In the genomic region with DNA sequence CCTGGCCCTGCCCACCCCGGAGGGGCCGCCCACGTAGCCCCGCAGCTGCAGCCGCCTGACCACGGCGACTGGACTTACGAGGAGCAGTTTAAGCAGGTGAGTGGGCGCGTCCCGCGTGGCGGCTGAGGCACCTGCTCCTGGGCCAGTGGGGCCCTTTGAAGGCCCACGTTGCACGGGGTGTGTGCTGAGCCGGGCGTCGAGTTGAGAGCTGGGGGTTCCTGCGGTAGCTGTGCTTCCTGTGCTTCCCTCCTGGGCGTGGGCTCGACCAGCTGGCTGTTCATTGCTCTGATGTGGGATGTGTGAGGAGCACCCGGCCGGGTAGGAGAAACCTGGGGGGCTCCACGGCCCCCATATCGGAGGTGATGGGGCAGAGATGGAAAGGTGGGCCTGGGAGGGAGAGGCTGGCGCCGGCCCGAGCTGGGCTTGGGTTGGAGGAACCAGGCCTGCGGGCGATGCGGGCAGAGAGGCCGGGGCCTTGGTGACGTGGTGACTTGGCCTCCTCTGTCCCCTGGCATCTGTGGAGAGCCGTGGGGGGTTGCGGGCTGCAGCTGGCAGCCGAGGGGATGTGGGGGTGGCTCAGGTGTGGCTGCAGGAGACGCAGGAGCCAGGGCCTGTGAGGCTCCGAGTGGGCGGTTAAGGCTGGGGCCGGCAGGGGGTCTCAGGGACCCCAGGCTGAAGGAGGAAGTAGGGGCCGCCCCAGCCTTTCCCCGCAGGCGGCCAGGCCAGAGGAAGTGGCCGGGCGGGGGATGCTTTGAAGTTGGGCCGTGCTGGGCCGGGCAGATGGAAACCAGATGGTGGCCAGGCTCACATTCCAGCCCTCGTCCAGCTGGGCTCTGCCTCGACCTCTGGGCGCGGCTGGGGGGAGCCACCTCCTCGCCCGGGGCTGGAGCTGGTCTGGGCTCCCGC, we compare ENCODE assay signal across 8 cellular contexts. TPM values are rescaled to one million over a fixed set of nuclear protein-coding genes. Genes with fewer than 3 reads are reported as not detected.
DNase-seq lines count a peak whose midpoint lies in the region; ATAC-seq, FAIRE-seq and TF ChIP-seq lines count a peak whose summit lies in the region.

No MANE protein-coding gene starts in this region.

- H3K36me3 Mint-ChIP-seq in Caco-2 (ENCODE audit: insufficient read depth, unreplicated experiment): peaks cover 92% of the 10 kb centered on the region

- intact Hi-C loops in Caco-2 (cut with micrococcal nuclease; ENCODE audit: unreplicated experiment) (no loop called here), GM12878 (cut with micrococcal nuclease; ENCODE audit: unreplicated experiment) (no loop called here), stomach (cut with DNase I; ENCODE audit: low total_unique reads) (no loop called here)

- H3K27ac Mint-ChIP-seq in Caco-2 (ENCODE audit: unreplicated experiment): no peak overlapping the region

- no peak for FAIRE-seq in GM12878 (lab: Jason Lieb, UNC)

- TF ChIP-seq CTCF in Caco-2 (IDR thresholded peaks at IDR 0.05; ENCODE audit: insufficient read depth in 1 of 2, low read depth in 1 of 2, low read length in 1 of 2, severe bottlenecking in 1 of 2, unreplicated experiment in 1 of 2): no peak
- no peak for TF ChIP-seq CTCF in GM12878 (IDR thresholded peaks at IDR 0.05 in 2 of 3, conservative IDR thresholded peaks at IDR 0.05 in 1 of 3; ENCODE audit: control insufficient read depth in 2 of 3, extremely low read depth in 1 of 3, insufficient read depth in 1 of 3, low read depth in 3 of 3, low read length in 3 of 3)
- TF ChIP-seq CTCF in stomach (IDR thresholded peaks at IDR 0.05): no peak

- no peaks in the 10 kb centered on the region for H3K27me3 Mint-ChIP-seq in Caco-2 (ENCODE audit: insufficient read depth, unreplicated experiment)

- H3K27ac ChIP-seq in GM12878 (ENCODE audit: control insufficient read depth, insufficient read depth): peak overlapping the region; percentile 47
- H3K27ac ChIP-seq in stomach: peak overlapping the region in 4 of 5 donors; percentile 52 to 85 (median 72)

- H3K36me3 ChIP-seq in Caco-2 (ENCODE audit: control insufficient read depth, insufficient read depth, low read length) (peaks cover 3% of the 10 kb centered on the region), GM12878 (ENCODE audit: control insufficient read depth in 2 of 2, insufficient read depth in 2 of 2, low read length in 1 of 2) (peaks cover 9 to 26% of the 10 kb centered on the region in 2 experiments), stomach (peaks cover 0 to 19% (median 17%) of the 10 kb centered on the region in 4 donors)

- peaks cover 60% of the 10 kb centered on the region for H3K79me2 ChIP-seq in GM12878 (ENCODE audit: control insufficient read depth, insufficient read depth, low read length)

- CTCF ChIA-PET in Caco-2 (lab: Charles Lee): interaction anchor here (0.6 kb wide), 1 partner anchor 39 kb away, joined by 5 read pairs; no protein-coding TSS in a partner anchor
- CTCF ChIA-PET in GM12878 (lab: Yijun Ruan, JAX): interaction anchor here (0.6 to 2.2 kb wide), 6 partner anchors 14 to 69 kb away, joined by 3 to 10 read pairs (median 4); a partner anchor contains a TSS

- ATAC-seq in GM12878 (peak; percentile 74), GM19023 (IDR thresholded peaks at IDR 0.05; ENCODE audit: unreplicated experiment) (no peak)

- no peaks in the 10 kb centered on the region for H4K20me1 ChIP-seq in GM12878 (ENCODE audit: control insufficient read depth, insufficient read depth)

- TF ChIP-seq POLR2A in GM12878 (IDR thresholded peaks at IDR 0.05; ENCODE audit: low read depth, low read length) (peak; percentile 70), stomach (IDR thresholded peaks at IDR 0.05) (no peak)

- H3K27me3 ChIP-seq in Caco-2 (replicated peaks; ENCODE audit: control insufficient read depth, insufficient read depth, low read length) (no peaks in the 10 kb centered on the region), GM12878 (replicated peaks in 1 of 2; ENCODE audit: control insufficient read depth in 2 of 2, insufficient read depth in 2 of 2, low read length in 1 of 2) (no peaks in the 10 kb centered on the region), stomach (peaks cover 0 to 4% (median 0%) of the 10 kb centered on the region in 3 donors)

- no peaks in the 10 kb centered on the region for H3K4me1 Mint-ChIP-seq in Caco-2 (ENCODE audit: low read depth, unreplicated experiment)

- H3K9ac ChIP-seq in GM12878 (ENCODE audit: control insufficient read depth, insufficient read depth, low read length): peak overlapping the region; percentile 67

- RAD21 ChIA-PET in GM12878 (lab: Charles Lee; ENCODE audit: unreplicated experiment): interaction anchor here (0.8 to 2.4 kb wide), 5 partner anchors 10 to 51 kb away, joined by 3 to 10 read pairs (median 7); a partner anchor contains a TSS

- TF ChIP-seq RAD21 in GM12878 (IDR thresholded peaks at IDR 0.05; ENCODE audit: insufficient read depth, low read depth, low read length): no peak

- no TSS peak for BruUV-seq in Caco-2 (replicated peaks; lab: Mats Ljungman, UMichigan)
- no TSS peak for BruUV-seq in GM12878 (replicated peaks; lab: Mats Ljungman, UMichigan)

- peak overlapping the region; percentile 30 for H3K4me3 Mint-ChIP-seq in Caco-2 (ENCODE audit: unreplicated experiment)

- DNase-seq in Caco-2: peak; percentile 51 to 77
- DNase-seq in NCI-H226: peak; percentile 46
- no peak for DNase-seq in GM12878 (ENCODE audit: low read depth, low spot score)
- peak; percentile 71 for DNase-seq in iPS-NIHi11 (ENCODE audit: low spot score)
- DNase-seq in stomach: peak; percentile 71
- DNase-seq in occipital lobe (lab: John Stamatoyannopoulos, UW): no peak
- DNase-seq in NCI-H1092 treated with DMSO at 0.1 percent for 48 hours (lab: John Stamatoyannopoulos, UW): no peak

- no peak overlapping the region for H2AFZ ChIP-seq in GM12878 (ENCODE audit: control insufficient read depth, low read depth, low read length)

- in situ Hi-C loops in GM12878 (cut with MboI): no loop called here

- no peaks in the 10 kb centered on the region for H3K9me3 Mint-ChIP-seq in Caco-2 (ENCODE audit: unreplicated experiment)

- POLR2A ChIA-PET in Caco-2 (lab: Charles Lee) (no interaction called here), GM12878 (lab: Charles Lee) (interaction anchor here (0.5 to 1.6 kb wide), 6 partner anchors 15 to 323 kb away, joined by 3 to 4 read pairs (median 3); no protein-coding TSS in a partner anchor)

- H3K4me1 ChIP-seq in Caco-2 (peaks cover 26% of the 10 kb centered on the region), GM12878 (ENCODE audit: control insufficient read depth, insufficient read depth, low read length) (peaks cover 21% of the 10 kb centered on the region), stomach (peaks cover 34 to 55% (median 44%) of the 10 kb centered on the region in 4 donors)

- peak overlapping the region; percentile 86 for H3K4me2 ChIP-seq in GM12878 (ENCODE audit: control insufficient read depth, insufficient read depth)

- SMC1A ChIA-PET in GM12878 (lab: Charles Lee; ENCODE audit: uncharacterized antibody, unreplicated experiment): interaction anchor here (0.6 to 1.6 kb wide), 5 partner anchors 9 to 546 kb away, joined by 3 to 8 read pairs (median 4); no protein-coding TSS in a partner anchor

- H3K9me3 ChIP-seq in Caco-2 (no peaks in the 10 kb centered on the region), GM12878 (replicated peaks; ENCODE audit: control insufficient read depth, insufficient read depth, low read length) (peaks cover 4% of the 10 kb centered on the region), stomach (no peaks in the 10 kb centered on the region)

- TF ChIP-seq EP300 in GM12878 (IDR thresholded peaks at IDR 0.05; ENCODE audit: borderline replicate concordance in 1 of 2, control insufficient read depth in 1 of 2, low read depth in 2 of 2, low read length in 2 of 2) (no peak), stomach (IDR thresholded peaks at IDR 0.05) (no peak)

- WGBS in GM12878 (ENCODE audit: insufficient coverage, insufficient replicate concordance, low lambda C conversion rate, missing lambda C conversion rate): 7% methylated on average over 53 of the region's 54 CpGs
- WGBS in stomach, 5 donors: 38 to 55% (median 46%) methylated on average over 39 to 54 of the region's 54 CpGs

- H3K4me3 ChIP-seq in Caco-2 (ENCODE audit: low read depth, low read length) (no peak overlapping the region), GM12878 (peak overlapping the region; percentile 65), stomach (peak overlapping the region in 2 of 4 donors; percentile 2 to 28)

RNA-seq across cellular contexts. Expression of a gene that starts 7.1 kb away (rescaled TPM):
- 217 and 239 TPM in 2 replicates for total RNA-seq in Caco-2 (2022)
- 148 and 152 TPM in 2 replicates for total RNA-seq in GM12878 (2013; cell fraction: nucleolus; rRNA removed)
- 30.2 and 34.2 TPM in 2 replicates for total RNA-seq in GM12878 (2014; rRNA removed)
- total RNA-seq in GM12878 (2014; rRNA removed; fragmentation: Illumina TruSeq; extraction: Trizol): 18.3 and 23.6 TPM in 2 replicates
- total RNA-seq in GM12878 (2021): 68.3 and 70.0 TPM in 2 replicates
- 10.8 TPM for polyA plus RNA-seq in GM12878 (2011; ENCODE audit: low read depth)
- 6.5 and 17.1 TPM in 2 replicates for polyA plus RNA-seq in GM12878 (2011; rRNA removed)
- 22.9 and 33.7 TPM in 2 replicates for polyA plus RNA-seq in GM12878 (2011; cell fraction: cytosol; rRNA removed)
- polyA plus RNA-seq in GM12878 (2011; cell fraction: nucleus; rRNA removed): 52.3 and 76.3 TPM in 2 replicates
- 33.7 and 35.9 TPM in 2 replicates for polyA plus RNA-seq in GM12878 (2012)
- 5.7 and 16.3 TPM in 2 replicates for polyA plus RNA-seq in GM12878 (2014; fragmentation: Illumina TruSeq; extraction: Trizol)
- 1 to 10 TPM in 1 of 2 experiments, under 1 TPM in 1; 0.76 to 1.6 TPM for polyA plus RNA-seq in GM12878 (2014; fragmentation: Nextera tagmentation; extraction: Ambion mirVana)
- 37.0 and 45.1 TPM in 2 replicates for polyA plus RNA-seq in GM12878 (2014; rRNA removed)
- 1 to 10 TPM; 8.9 to 9.6 TPM for polyA plus RNA-seq in GM12878 (2016; fragmentation: Nextera tagmentation; extraction: Ambion mirVana)
- 42.1 and 69.0 TPM in 2 replicates for polyA minus RNA-seq in GM12878 (2011; rRNA and poly(A)+ RNA removed)
- polyA minus RNA-seq in GM12878 (2011; cell fraction: cytosol; rRNA and poly(A)+ RNA removed): 48.9 and 50.8 TPM in 2 replicates
- 33.1 and 53.2 TPM in 2 replicates for polyA minus RNA-seq in GM12878 (2011; cell fraction: nucleus; rRNA and poly(A)+ RNA removed)
- total RNA-seq in stomach: 10 to 100 TPM in 2 of 5 donors, 1 to 10 TPM in 2, not detected in 1; 1.8 to 23.5 (median 8.6) TPM
- 1 to 10 TPM; 1.1 to 4.3 (median 2.1) TPM for polyA plus RNA-seq in stomach
- 8.0 TPM for total RNA-seq in occipital lobe

RNA-seq across cellular contexts. Expression of a gene that starts 15.8 kb away (rescaled TPM):
- total RNA-seq in Caco-2 (2022) (13.0 and 16.6 TPM in 2 replicates), GM12878 (2014; rRNA removed) (0.60 and 2.7 TPM in 2 replicates), GM12878 (2014; rRNA removed; fragmentation: Illumina TruSeq; extraction: Trizol) (not detected in 2 replicates), GM12878 (2021) (1.8 TPM in 2 replicates), stomach (not detected), occipital lobe (not detected)
- 16.9 and 18.1 TPM in 2 replicates for total RNA-seq in GM12878 (2013; cell fraction: nucleolus; rRNA removed)
- 0.30 TPM for polyA plus RNA-seq in GM12878 (2011; ENCODE audit: low read depth)
- polyA plus RNA-seq in GM12878 (2011; rRNA removed) (1.6 and 2.8 TPM in 2 replicates), GM12878 (2014; fragmentation: Illumina TruSeq; extraction: Trizol) (not detected in 2 replicates), GM12878 (2014; fragmentation: Nextera tagmentation; extraction: Ambion mirVana) (under 1 TPM in 1 of 2 experiments, not detected in 1; 0.13 TPM), GM12878 (2014; rRNA removed) (0.83 and 2.1 TPM in 2 replicates), GM12878 (2016; fragmentation: Nextera tagmentation; extraction: Ambion mirVana) (1 to 10 TPM in 1 of 2 experiments, under 1 TPM in 1; 0.14 to 1.4 TPM), stomach (not detected)
- polyA plus RNA-seq in GM12878 (2011; cell fraction: cytosol; rRNA removed): 2.7 and 4.7 TPM in 2 replicates
- polyA plus RNA-seq in GM12878 (2011; cell fraction: nucleus; rRNA removed): 19.3 and 20.1 TPM in 2 replicates
- polyA plus RNA-seq in GM12878 (2012): 1.9 and 2.3 TPM in 2 replicates
- polyA minus RNA-seq in GM12878 (2011; rRNA and poly(A)+ RNA removed): 0.29 and 1.3 TPM in 2 replicates
- polyA minus RNA-seq in GM12878 (2011; cell fraction: cytosol; rRNA and poly(A)+ RNA removed): 1.9 and 2.8 TPM in 2 replicates
- 1.7 and 3.2 TPM in 2 replicates for polyA minus RNA-seq in GM12878 (2011; cell fraction: nucleus; rRNA and poly(A)+ RNA removed)

RNA-seq across cellular contexts. Expression of a gene that starts 19.9 kb away (rescaled TPM):
- 57.7 and 60.4 TPM in 2 replicates for total RNA-seq in Caco-2 (2022)
- total RNA-seq in GM12878 (2013; cell fraction: nucleolus; rRNA removed): 17.9 and 20.1 TPM in 2 replicates
- 24.3 and 28.1 TPM in 2 replicates for total RNA-seq in GM12878 (2014; rRNA removed)
- total RNA-seq in GM12878 (2014; rRNA removed; fragmentation: Illumina TruSeq; extraction: Trizol): 18.2 and 19.6 TPM in 2 replicates
- 51.6 and 54.5 TPM in 2 replicates for total RNA-seq in GM12878 (2021)
- polyA plus RNA-seq in GM12878 (2011; ENCODE audit: low read depth): 14.1 TPM
- polyA plus RNA-seq in GM12878 (2011; rRNA removed): 12.1 and 26.1 TPM in 2 replicates
- polyA plus RNA-seq in GM12878 (2011; cell fraction: cytosol; rRNA removed): 43.8 and 54.5 TPM in 2 replicates
- polyA plus RNA-seq in GM12878 (2011; cell fraction: nucleus; rRNA removed): 41.0 and 44.6 TPM in 2 replicates
- polyA plus RNA-seq in GM12878 (2012): 39.6 and 50.1 TPM in 2 replicates
- polyA plus RNA-seq in GM12878 (2014; fragmentation: Illumina TruSeq; extraction: Trizol): 16.4 and 27.2 TPM in 2 replicates
- polyA plus RNA-seq in GM12878 (2014; fragmentation: Nextera tagmentation; extraction: Ambion mirVana): 1 to 10 TPM; 1.3 to 4.2 TPM
- polyA plus RNA-seq in GM12878 (2014; rRNA removed): 65.8 and 78.8 TPM in 2 replicates
- 10 to 100 TPM; 36.0 to 44.0 TPM for polyA plus RNA-seq in GM12878 (2016; fragmentation: Nextera tagmentation; extraction: Ambion mirVana)
- 8.9 and 20.7 TPM in 2 replicates for polyA minus RNA-seq in GM12878 (2011; rRNA and poly(A)+ RNA removed)
- 11.9 and 12.1 TPM in 2 replicates for polyA minus RNA-seq in GM12878 (2011; cell fraction: cytosol; rRNA and poly(A)+ RNA removed)
- polyA minus RNA-seq in GM12878 (2011; cell fraction: nucleus; rRNA and poly(A)+ RNA removed): 4.8 and 6.7 TPM in 2 replicates
- 10 to 100 TPM in 3 of 5 donors, 1 to 10 TPM in 2; 5.8 to 62.0 (median 29.7) TPM for total RNA-seq in stomach
- polyA plus RNA-seq in stomach: 10 to 100 TPM; 47.1 to 63.8 (median 60.0) TPM
- total RNA-seq in occipital lobe: 31.4 TPM

RNA-seq across cellular contexts. Expression of a gene that starts 39.6 kb away (rescaled TPM):
- total RNA-seq in Caco-2 (2022) (not detected in 2 replicates), GM12878 (2014; rRNA removed) (not detected in 2 replicates), GM12878 (2014; rRNA removed; fragmentation: Illumina TruSeq; extraction: Trizol) (not detected in 2 replicates), GM12878 (2021) (not detected in 2 replicates), stomach (not detected), occipital lobe (not detected)
- not detected in 2 replicates for total RNA-seq in GM12878 (2013; cell fraction: nucleolus; rRNA removed)
- polyA plus RNA-seq in GM12878 (2011; ENCODE audit: low read depth): not detected
- polyA plus RNA-seq in GM12878 (2011; rRNA removed) (not detected in 2 replicates), GM12878 (2014; fragmentation: Illumina TruSeq; extraction: Trizol) (not detected in 2 replicates), GM12878 (2014; fragmentation: Nextera tagmentation; extraction: Ambion mirVana) (not detected), GM12878 (2014; rRNA removed) (not detected in 2 replicates), GM12878 (2016; fragmentation: Nextera tagmentation; extraction: Ambion mirVana) (not detected), stomach (not detected)
- polyA plus RNA-seq in GM12878 (2011; cell fraction: cytosol; rRNA removed): not detected in 2 replicates
- not detected in 2 replicates for polyA plus RNA-seq in GM12878 (2011; cell fraction: nucleus; rRNA removed)
- polyA plus RNA-seq in GM12878 (2012): not detected in 2 replicates
- 1,322 TPM in 1 of 2 replicates, not detected in the other for polyA minus RNA-seq in GM12878 (2011; rRNA and poly(A)+ RNA removed)
- not detected in 2 replicates for polyA minus RNA-seq in GM12878 (2011; cell fraction: cytosol; rRNA and poly(A)+ RNA removed)
- under 0.01 TPM in 1 of 2 replicates, not detected in the other for polyA minus RNA-seq in GM12878 (2011; cell fraction: nucleus; rRNA and poly(A)+ RNA removed)

RNA-seq across cellular contexts. Expression of a gene that starts 39.9 kb away (rescaled TPM):
- 64.3 and 69.1 TPM in 2 replicates for total RNA-seq in Caco-2 (2022)
- 36.0 and 39.7 TPM in 2 replicates for total RNA-seq in GM12878 (2013; cell fraction: nucleolus; rRNA removed)
- total RNA-seq in GM12878 (2014; rRNA removed): 10.7 and 14.5 TPM in 2 replicates
- 4.7 and 6.4 TPM in 2 replicates for total RNA-seq in GM12878 (2014; rRNA removed; fragmentation: Illumina TruSeq; extraction: Trizol)
- total RNA-seq in GM12878 (2021): 48.2 and 49.4 TPM in 2 replicates
- polyA plus RNA-seq in GM12878 (2011; ENCODE audit: low read depth): 14.5 TPM
- polyA plus RNA-seq in GM12878 (2011; rRNA removed): 3.8 and 12.7 TPM in 2 replicates
- polyA plus RNA-seq in GM12878 (2011; cell fraction: cytosol; rRNA removed): 38.0 and 39.5 TPM in 2 replicates
- polyA plus RNA-seq in GM12878 (2011; cell fraction: nucleus; rRNA removed): 36.6 and 56.4 TPM in 2 replicates
- 36.5 and 37.4 TPM in 2 replicates for polyA plus RNA-seq in GM12878 (2012)
- polyA plus RNA-seq in GM12878 (2014; fragmentation: Illumina TruSeq; extraction: Trizol): 0.19 and 3.5 TPM in 2 replicates
- polyA plus RNA-seq in GM12878 (2014; fragmentation: Nextera tagmentation; extraction: Ambion mirVana): 1 to 10 TPM in 1 of 2 experiments, under 1 TPM in 1; 0.56 to 3.5 TPM
- 24.4 and 28.9 TPM in 2 replicates for polyA plus RNA-seq in GM12878 (2014; rRNA removed)
- polyA plus RNA-seq in GM12878 (2016; fragmentation: Nextera tagmentation; extraction: Ambion mirVana): 10 to 100 TPM; 49.6 to 51.1 TPM
- 16.8 and 38.4 TPM in 2 replicates for polyA minus RNA-seq in GM12878 (2011; rRNA and poly(A)+ RNA removed)
- 31.8 and 34.9 TPM in 2 replicates for polyA minus RNA-seq in GM12878 (2011; cell fraction: cytosol; rRNA and poly(A)+ RNA removed)
- polyA minus RNA-seq in GM12878 (2011; cell fraction: nucleus; rRNA and poly(A)+ RNA removed): 12.5 and 26.0 TPM in 2 replicates
- total RNA-seq in stomach: 100 to 1,000 TPM in 2 of 5 donors, 10 to 100 TPM in 3; 16.7 to 126 (median 82.1) TPM
- 10 to 100 TPM; 49.0 to 74.0 (median 54.7) TPM for polyA plus RNA-seq in stomach
- 17.9 TPM for total RNA-seq in occipital lobe

Comparison
In these comparisons a context has a peak if more than half of its experiments do, and no peak if none do; other contexts are left out.
1. DNase-seq: peak in Caco-2 (2 of 2), NCI-H226 (single experiment), iPS-NIHi11 (single experiment) and stomach (single experiment); none in GM12878 (single experiment), occipital lobe (single experiment) and NCI-H1092 treated with DMSO at 0.1 percent for 48 hours (single experiment).